ENCODE assay signal across 20 cellular contexts in genomic region chr7:24916463-24917040, GRCh38.
DNase-seq lines count a peak whose midpoint lies in the region; ATAC-seq and TF ChIP-seq lines count a peak whose summit lies in the region.
"Had no signal": no experiment of that assay in that cellular context is flagged by ENCODE, and none has a peak within 500 bp of the region (broad histone marks: within the 10 kb centered on the region; RNA-seq: fewer than 3 reads in every experiment).

No MANE protein-coding gene starts in this region.

- peak overlapping the region in 6 of 11 experiments; percentile 13 to 47 (median 22); a peak in 7 of 22 replicates for H3K4me2 ChIP-seq in BLaER1 treated with 17β-estradiol and CSF1 and Interleukin-3, amounts not matched to agents 10 nM and 100 nM
- H3K4me2 ChIP-seq: smooth muscle cell had no signal

- intact Hi-C loops in activated CD4-positive, alpha-beta memory T cell treated with anti-CD3 and anti-CD28 coated beads for 36 hours (cut with micrococcal nuclease): loop anchor here (1.0 kb wide), 1 partner anchor 9 kb away; no protein-coding TSS in a partner anchor

- H3K36me3 Mint-ChIP-seq in activated CD4-positive, alpha-beta memory T cell treated with anti-CD3 and anti-CD28 coated beads for 36 hours: no peaks in the 10 kb centered on the region

- no peaks in the 10 kb centered on the region for H3K9me3 Mint-ChIP-seq in activated CD4-positive, alpha-beta memory T cell treated with anti-CD3 and anti-CD28 coated beads for 36 hours

- 0 out of 22 replicates have a peak, but pooled peaks cover 0 to 5% (median 0%) of the 10 kb centered on the region in 11 experiments for H3K36me3 ChIP-seq in BLaER1 treated with 17β-estradiol and CSF1 and Interleukin-3, amounts not matched to agents 10 nM and 100 nM
- H3K36me3 ChIP-seq in GM06990 (ENCODE audit: control insufficient read depth, insufficient read depth, low read length): no peaks in the 10 kb centered on the region
- H3K36me3 ChIP-seq in iPS-18a (ENCODE audit: control insufficient read depth, low read depth, low read length): no peaks in the 10 kb centered on the region
- H3K36me3 ChIP-seq: gastrocnemius medialis, lower lobe of right lung, neutrophil had no signal

- CTCF ChIA-PET in activated CD4-positive, alpha-beta memory T cell treated with anti-CD3 and anti-CD28 coated beads for 36 hours (lab: Charles Lee): no interaction called here

- H3K27ac Mint-ChIP-seq in activated CD4-positive, alpha-beta memory T cell treated with anti-CD3 and anti-CD28 coated beads for 36 hours: peak overlapping the region; percentile 6

- no peak for TF ChIP-seq CTCF in GM06990 (IDR thresholded peaks at IDR 0.05; ENCODE audit: insufficient read depth, low read length, poor library complexity, severe bottlenecking)

- no peak overlapping the region for H3K4me3 ChIP-seq in BLaER1 treated with 17β-estradiol and CSF1 and Interleukin-3, amounts not matched to agents 10 nM and 100 nM
- H3K4me3 ChIP-seq in GM06990 (replicated peaks; ENCODE audit: low read depth, low read length): peak overlapping the region; percentile 1; the same call in 1 of the 2 replicates
- H3K4me3 ChIP-seq in iPS-18a (ENCODE audit: low read length): peak overlapping the region; percentile 10
- H3K4me3 ChIP-seq: gastrocnemius medialis, lower lobe of right lung, smooth muscle cell had no signal

- H3K4me3 Mint-ChIP-seq in activated CD4-positive, alpha-beta memory T cell treated with anti-CD3 and anti-CD28 coated beads for 36 hours: no peak overlapping the region

- DNase-seq in GM06990 (ENCODE audit: extremely low read depth, insufficient read length) (no peak), inferior parietal cortex (ENCODE audit: extremely low spot score) (no peak), amniotic stem cell (lab: John Stamatoyannopoulos, UW) (no peak)
- no peak for DNase-seq in activated CD4-positive, alpha-beta memory T cell treated with anti-CD3 and anti-CD28 coated beads for 36 hours
- DNase-seq: activated effector memory CD4-positive, alpha-beta T cell treated with anti-CD3 and anti-CD28 coated beads, Interleukin-2, amount 50 U/mL, for 16 hours; cerebellar nuclear complex; gastrocnemius medialis; HCEC 1CT; hypothalamus; kidney; lower lobe of right lung; NCI-H1417 treated with DMSO at 0.1 percent for 48 hours; NCI-H69; stimulated activated CD4-positive, alpha-beta T cell treated with anti-CD3 and anti-CD28 coated beads, Interleukin-2, amount 100 ng/mL, for 48 hours had no signal

- peaks cover 91% of the 10 kb centered on the region for H3K4me1 Mint-ChIP-seq in activated CD4-positive, alpha-beta memory T cell treated with anti-CD3 and anti-CD28 coated beads for 36 hours (ENCODE audit: low read depth)

- POLR2A ChIA-PET in activated CD4-positive, alpha-beta memory T cell treated with anti-CD3 and anti-CD28 coated beads for 36 hours (lab: Charles Lee): no interaction called here

- H3K9me3 ChIP-seq in BLaER1 treated with 17β-estradiol and CSF1 and Interleukin-3, amounts not matched to agents 10 nM and 100 nM (replicated peaks in 1 of 11): 0 out of 22 replicates have a peak, but pooled peaks cover 0 to 5% (median 0%) of the 10 kb centered on the region in 11 experiments
- H3K9me3 ChIP-seq in iPS-18a (ENCODE audit: control insufficient read depth, low read depth, low read length): no peaks in the 10 kb centered on the region
- H3K9me3 ChIP-seq: gastrocnemius medialis, lower lobe of right lung, neutrophil had no signal

- H4K20me1 ChIP-seq in BLaER1 treated with 17β-estradiol and CSF1 and Interleukin-3, amounts not matched to agents 10 nM and 100 nM: peaks cover 0 to 25% (median 0%) of the 10 kb centered on the region in 11 experiments; a peak in 2 of 22 replicates

- H3K27me3 Mint-ChIP-seq in activated CD4-positive, alpha-beta memory T cell treated with anti-CD3 and anti-CD28 coated beads for 36 hours: no peaks in the 10 kb centered on the region

- H3K4me1 ChIP-seq in BLaER1 treated with 17β-estradiol and CSF1 and Interleukin-3, amounts not matched to agents 10 nM and 100 nM: peaks cover 13 to 33% (median 19%) of the 10 kb centered on the region in 10 experiments
- H3K4me1 ChIP-seq in iPS-18a (ENCODE audit: control insufficient read depth, low read depth, low read length): peaks cover 12% of the 10 kb centered on the region

- H3K9ac ChIP-seq in BLaER1 treated with 17β-estradiol and CSF1 and Interleukin-3, amounts not matched to agents 10 nM and 100 nM: no peak overlapping the region
- H3K9ac ChIP-seq in iPS-18a (ENCODE audit: low read length): no peak overlapping the region

- H3K27ac ChIP-seq in BLaER1 treated with 17β-estradiol and CSF1 and Interleukin-3, amounts not matched to agents 10 nM and 100 nM: no peak overlapping the region
- H3K27ac ChIP-seq in iPS-18a (ENCODE audit: low read length): no peak overlapping the region
- H3K27ac ChIP-seq: gastrocnemius medialis, lower lobe of right lung, neutrophil had no signal

- no peak for ATAC-seq in HG03097 (IDR thresholded peaks at IDR 0.05; ENCODE audit: low FRiP score, unreplicated experiment)
- ATAC-seq: gastrocnemius medialis, lower lobe of right lung, Right ventricle myocardium inferior had no signal

- no peaks in the 10 kb centered on the region for H3K27me3 ChIP-seq in BLaER1 treated with 17β-estradiol and CSF1 and Interleukin-3, amounts not matched to agents 10 nM and 100 nM
- H3K27me3 ChIP-seq in GM06990 (replicated peaks; ENCODE audit: control insufficient read depth, insufficient read depth, low read length): no peaks in the 10 kb centered on the region
- no peaks in the 10 kb centered on the region for H3K27me3 ChIP-seq in iPS-18a (ENCODE audit: control insufficient read depth, insufficient read depth, low read length)
- H3K27me3 ChIP-seq: gastrocnemius medialis, neutrophil had no signal

Comparison
In these comparisons a context has a peak if more than half of its experiments do, and no peak if none do; other contexts are left out.
1. H3K4me3 ChIP-seq: peak in GM06990 (single experiment) and iPS-18a (single experiment); none in BLaER1 treated with 17β-estradiol and CSF1 and Interleukin-3, amounts not matched to agents 10 nM and 100 nM (0 of 10).